In the genomic region with DNA sequence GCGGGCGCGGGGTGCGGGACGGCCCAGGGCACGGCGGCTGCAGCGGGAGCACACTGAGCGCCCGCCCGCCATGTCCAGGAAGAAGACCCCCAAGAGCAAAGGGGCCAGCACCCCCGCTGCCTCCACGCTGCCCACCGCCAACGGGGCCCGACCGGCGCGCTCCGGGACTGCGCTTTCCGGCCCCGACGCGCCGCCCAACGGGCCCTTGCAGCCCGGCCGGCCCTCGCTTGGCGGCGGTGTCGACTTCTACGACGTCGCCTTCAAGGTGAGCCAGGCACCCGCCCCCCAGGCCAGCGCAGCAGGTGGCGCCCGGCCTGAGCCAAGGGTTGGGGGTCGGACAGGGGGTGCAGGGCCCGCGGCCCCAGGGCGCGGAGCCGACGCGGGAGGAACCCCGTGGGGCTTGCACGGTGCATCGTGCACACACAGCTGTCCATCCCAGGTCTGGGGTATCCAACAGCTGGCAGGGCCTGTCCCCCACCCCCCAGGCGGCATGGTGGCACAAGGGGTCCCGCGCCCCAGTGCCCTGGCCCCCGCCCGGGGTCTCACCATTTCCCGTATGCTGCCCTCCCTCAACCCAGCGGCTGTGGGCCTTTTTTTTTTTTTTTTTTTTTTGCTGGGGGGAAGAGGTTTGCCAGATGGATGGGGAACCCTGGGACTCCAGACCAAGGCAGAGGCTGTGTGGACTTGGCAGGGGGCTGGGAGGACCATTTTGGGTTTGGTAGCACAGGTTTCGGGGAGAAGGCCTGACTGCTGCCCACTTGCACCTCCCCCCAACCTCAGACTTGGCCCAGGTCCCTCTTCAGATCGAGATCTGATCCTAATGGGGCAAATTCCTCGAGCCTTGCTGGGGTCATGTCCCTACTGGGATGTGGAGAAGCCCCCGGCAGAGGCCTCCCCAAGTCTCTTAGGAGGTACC, we compare ENCODE assay signal across 8 cellular contexts. TPM values are rescaled to one million over a fixed set of nuclear protein-coding genes. Genes with fewer than 3 reads are reported as not detected.
DNase-seq lines count a peak whose midpoint lies in the region; ATAC-seq lines count a peak whose summit lies in the region.

No MANE protein-coding gene starts in this region.

- ATAC-seq in GM19463 (IDR thresholded peaks at IDR 0.05; ENCODE audit: unreplicated experiment) = no peak

- no peak overlapping the region for H3K23ac ChIP-seq in trophoblast cell (ENCODE audit: low read length)

- CTCF ChIA-PET in activated CD4-positive, alpha-beta memory T cell treated with anti-CD3 and anti-CD28 coated beads for 36 hours (lab: Charles Lee) = no interaction called here
- CTCF ChIA-PET in activated CD4-positive, alpha-beta memory T cell treated with anti-CD3 and anti-CD28 coated beads, Interleukin-2, amount 10 ng/mL, durations not matched to agents 7 days and 5 days (lab: Charles Lee) = no interaction called here

- H3K4me3 ChIP-seq in endocrine pancreas (ENCODE audit: control insufficient read depth, insufficient read depth, low read length) = no peak overlapping the region
- H3K4me3 ChIP-seq in trophoblast cell (ENCODE audit: low read depth, low read length) = peak overlapping the region; percentile 47

- H3K18ac ChIP-seq in trophoblast cell (ENCODE audit: low read length) = no peak overlapping the region

- H3K36me3 ChIP-seq in endocrine pancreas (ENCODE audit: control insufficient read depth, insufficient read depth, low read length) = no peaks in the 10 kb centered on the region
- H3K36me3 ChIP-seq in trophoblast cell (ENCODE audit: control insufficient read depth in 1 of 2, insufficient read depth in 2 of 2, low read length in 2 of 2) = peaks cover 20 to 22% of the 10 kb centered on the region in 2 experiments

- peak overlapping the region; percentile 8 for H3K4me3 Mint-ChIP-seq in activated CD4-positive, alpha-beta memory T cell treated with anti-CD3 and anti-CD28 coated beads for 36 hours
- H3K4me3 Mint-ChIP-seq in activated CD4-positive, alpha-beta memory T cell treated with anti-CD3 and anti-CD28 coated beads, Interleukin-2, amount 10 ng/mL, durations not matched to agents 7 days and 5 days = no peak overlapping the region

- H4K91ac ChIP-seq in trophoblast cell (ENCODE audit: low read depth, low read length) = no peak overlapping the region

- no peaks in the 10 kb centered on the region for H3K9me3 ChIP-seq in endocrine pancreas (ENCODE audit: control insufficient read depth, low read length)
- H3K9me3 ChIP-seq in trophoblast cell (ENCODE audit: insufficient read depth, low read depth, low read length) = peaks cover 2% of the 10 kb centered on the region

- peak; percentile 40 for DNase-seq in activated CD4-positive, alpha-beta memory T cell treated with anti-CD3 and anti-CD28 coated beads for 36 hours
- DNase-seq in activated CD4-positive, alpha-beta memory T cell treated with anti-CD3 and anti-CD28 coated beads, Interleukin-2, amount 10 ng/mL, durations not matched to agents 7 days and 5 days = no peak
- DNase-seq in RPMI8226 (peak; percentile 73), trophoblast cell (peak in 1 of 2 donors; percentile 16), NCI-H1436 (lab: John Stamatoyannopoulos, UW) (no peak), NCI-H2029 (lab: John Stamatoyannopoulos, UW) (no peak)

- peaks cover 27% of the 10 kb centered on the region for H3K36me3 Mint-ChIP-seq in activated CD4-positive, alpha-beta memory T cell treated with anti-CD3 and anti-CD28 coated beads for 36 hours
- H3K36me3 Mint-ChIP-seq in activated CD4-positive, alpha-beta memory T cell treated with anti-CD3 and anti-CD28 coated beads, Interleukin-2, amount 10 ng/mL, durations not matched to agents 7 days and 5 days (ENCODE audit: low read depth) = peaks cover 18% of the 10 kb centered on the region

- peak overlapping the region; percentile 79 for H3K9ac ChIP-seq in endocrine pancreas (ENCODE audit: control insufficient read depth, insufficient read depth, low read length)
- no peak overlapping the region for H3K9ac ChIP-seq in trophoblast cell (ENCODE audit: low read length)

- no peaks in the 10 kb centered on the region for H3K4me1 ChIP-seq in endocrine pancreas (ENCODE audit: control insufficient read depth, insufficient read depth, low read length)
- peaks cover 34 to 40% of the 10 kb centered on the region in 2 experiments for H3K4me1 ChIP-seq in trophoblast cell (ENCODE audit: control insufficient read depth in 1 of 2, insufficient read depth in 2 of 2, low read length in 2 of 2)

- H2AFZ ChIP-seq in trophoblast cell (ENCODE audit: insufficient read depth, low read length, poor library complexity) = no peak overlapping the region

- H2AK5ac ChIP-seq in trophoblast cell (ENCODE audit: low read length) = no peak overlapping the region

- H3K4ac ChIP-seq in trophoblast cell (ENCODE audit: low read depth, low read length) = no peak overlapping the region

- intact Hi-C loops in activated CD4-positive, alpha-beta memory T cell treated with anti-CD3 and anti-CD28 coated beads for 36 hours (cut with micrococcal nuclease) = no loop called here

- H3K27me3 ChIP-seq in endocrine pancreas (ENCODE audit: control insufficient read depth, insufficient read depth, low read length) = no peaks in the 10 kb centered on the region
- H3K27me3 ChIP-seq in trophoblast cell (ENCODE audit: insufficient read depth, low read length) = no peaks in the 10 kb centered on the region

- H3K4me1 Mint-ChIP-seq in activated CD4-positive, alpha-beta memory T cell treated with anti-CD3 and anti-CD28 coated beads for 36 hours (ENCODE audit: low read depth) = peaks cover 27% of the 10 kb centered on the region
- peaks cover 35% of the 10 kb centered on the region for H3K4me1 Mint-ChIP-seq in activated CD4-positive, alpha-beta memory T cell treated with anti-CD3 and anti-CD28 coated beads, Interleukin-2, amount 10 ng/mL, durations not matched to agents 7 days and 5 days

- no peak overlapping the region for H2BK120ac ChIP-seq in trophoblast cell (ENCODE audit: insufficient read depth, low read length, poor library complexity)

- no CpG with 5 or more reads among the region's 62 CpGs for WGBS in trophoblast cell (ENCODE audit: extremely low coverage, insufficient coverage, insufficient read length)

- POLR2A ChIA-PET in activated CD4-positive, alpha-beta memory T cell treated with anti-CD3 and anti-CD28 coated beads for 36 hours (lab: Charles Lee) = no interaction called here
- POLR2A ChIA-PET in activated CD4-positive, alpha-beta memory T cell treated with anti-CD3 and anti-CD28 coated beads, Interleukin-2, amount 10 ng/mL, durations not matched to agents 7 days and 5 days (lab: Charles Lee) = interaction anchor here (1.7 kb wide), 1 partner anchor 184 kb away, joined by 4 read pairs; the partner anchor contains the start of gene RPS2

- no peak overlapping the region for H3K27ac ChIP-seq in trophoblast cell (ENCODE audit: low read depth, low read length)

- no peak overlapping the region for H2BK5ac ChIP-seq in trophoblast cell (ENCODE audit: low read depth, low read length, poor library complexity)

- no peaks in the 10 kb centered on the region for H3K9me3 Mint-ChIP-seq in activated CD4-positive, alpha-beta memory T cell treated with anti-CD3 and anti-CD28 coated beads for 36 hours
- H3K9me3 Mint-ChIP-seq in activated CD4-positive, alpha-beta memory T cell treated with anti-CD3 and anti-CD28 coated beads, Interleukin-2, amount 10 ng/mL, durations not matched to agents 7 days and 5 days = no peaks in the 10 kb centered on the region

- no peak overlapping the region for H4K12ac ChIP-seq in trophoblast cell (ENCODE audit: low read depth, low read length)

- no peak overlapping the region for H2BK12ac ChIP-seq in trophoblast cell (ENCODE audit: low read length)

- peak overlapping the region; percentile 73 for H3K4me2 ChIP-seq in trophoblast cell (ENCODE audit: low read length)

- H4K8ac ChIP-seq in trophoblast cell (ENCODE audit: low read depth, low read length) = peak overlapping the region; percentile 20

- H3K79me2 ChIP-seq in trophoblast cell (ENCODE audit: control insufficient read depth, insufficient read depth, low read length, poor library complexity) = peaks cover 10% of the 10 kb centered on the region

- peaks cover 6% of the 10 kb centered on the region for H3K79me1 ChIP-seq in trophoblast cell (ENCODE audit: low read length)

- peak overlapping the region; percentile 3 for H3K14ac ChIP-seq in trophoblast cell (ENCODE audit: low read length)

- H3K27ac Mint-ChIP-seq in activated CD4-positive, alpha-beta memory T cell treated with anti-CD3 and anti-CD28 coated beads for 36 hours = no peak overlapping the region
- H3K27ac Mint-ChIP-seq in activated CD4-positive, alpha-beta memory T cell treated with anti-CD3 and anti-CD28 coated beads, Interleukin-2, amount 10 ng/mL, durations not matched to agents 7 days and 5 days = no peak overlapping the region

- no peaks in the 10 kb centered on the region for H3K27me3 Mint-ChIP-seq in activated CD4-positive, alpha-beta memory T cell treated with anti-CD3 and anti-CD28 coated beads for 36 hours
- no peaks in the 10 kb centered on the region for H3K27me3 Mint-ChIP-seq in activated CD4-positive, alpha-beta memory T cell treated with anti-CD3 and anti-CD28 coated beads, Interleukin-2, amount 10 ng/mL, durations not matched to agents 7 days and 5 days

RNA-seq across cellular contexts. Expression of gene RAB26, which starts 0.5 kb away (rescaled TPM):
- under 1 TPM in 1 of 2 experiments, not detected in 1; 0.33 TPM for total RNA-seq in activated CD4-positive, alpha-beta memory T cell treated with anti-CD3 and anti-CD28 coated beads for 36 hours
- 1 to 10 TPM in 1 of 2 experiments, under 1 TPM in 1; 0.83 to 1.1 TPM for total RNA-seq in activated CD4-positive, alpha-beta memory T cell treated with anti-CD3 and anti-CD28 coated beads, Interleukin-2, amount 10 ng/mL, durations not matched to agents 7 days and 5 days
- 0.60 and 0.65 TPM in 2 replicates for polyA plus RNA-seq in trophoblast cell (2013)

RNA-seq across cellular contexts. Expression of gene TRAF7, which starts 6.6 kb away (rescaled TPM):
- total RNA-seq in activated CD4-positive, alpha-beta memory T cell treated with anti-CD3 and anti-CD28 coated beads for 36 hours = 10 to 100 TPM; 77.1 to 80.3 TPM
- 10 to 100 TPM; 57.3 to 60.3 TPM for total RNA-seq in activated CD4-positive, alpha-beta memory T cell treated with anti-CD3 and anti-CD28 coated beads, Interleukin-2, amount 10 ng/mL, durations not matched to agents 7 days and 5 days
- 109 and 111 TPM in 2 replicates for polyA plus RNA-seq in trophoblast cell (2013)

RNA-seq across cellular contexts. Expression of gene PKD1, which starts 13.3 kb away (rescaled TPM):
- 10 to 100 TPM; 56.7 to 59.4 TPM for total RNA-seq in activated CD4-positive, alpha-beta memory T cell treated with anti-CD3 and anti-CD28 coated beads for 36 hours
- total RNA-seq in activated CD4-positive, alpha-beta memory T cell treated with anti-CD3 and anti-CD28 coated beads, Interleukin-2, amount 10 ng/mL, durations not matched to agents 7 days and 5 days = 10 to 100 TPM; 60.5 to 69.6 TPM
- polyA plus RNA-seq in trophoblast cell (2013) = 23.3 and 23.8 TPM in 2 replicates

RNA-seq across cellular contexts. Expression of gene CASKIN1, which starts 47.4 kb away (rescaled TPM):
- total RNA-seq in activated CD4-positive, alpha-beta memory T cell treated with anti-CD3 and anti-CD28 coated beads for 36 hours = under 1 TPM; 0.36 to 0.83 TPM
- total RNA-seq in activated CD4-positive, alpha-beta memory T cell treated with anti-CD3 and anti-CD28 coated beads, Interleukin-2, amount 10 ng/mL, durations not matched to agents 7 days and 5 days = 1 to 10 TPM in 1 of 2 experiments, under 1 TPM in 1; 0.18 to 1.4 TPM
- polyA plus RNA-seq in trophoblast cell (2013) = 0.44 and 0.67 TPM in 2 replicates

RNA-seq across cellular contexts. Expression of gene MLST8, which starts 56.3 kb away (rescaled TPM):
- total RNA-seq in activated CD4-positive, alpha-beta memory T cell treated with anti-CD3 and anti-CD28 coated beads for 36 hours = 10 to 100 TPM; 49.7 to 50.4 TPM
- total RNA-seq in activated CD4-positive, alpha-beta memory T cell treated with anti-CD3 and anti-CD28 coated beads, Interleukin-2, amount 10 ng/mL, durations not matched to agents 7 days and 5 days = 10 to 100 TPM; 32.6 to 33.7 TPM
- 37.7 and 39.2 TPM in 2 replicates for polyA plus RNA-seq in trophoblast cell (2013)

Comparison
In these comparisons a context has a peak if more than half of its experiments do, and no peak if none do; other contexts are left out.
1. DNase-seq: peak in activated CD4-positive, alpha-beta memory T cell treated with anti-CD3 and anti-CD28 coated beads for 36 hours (single experiment) and RPMI8226 (single experiment); none in activated CD4-positive, alpha-beta memory T cell treated with anti-CD3 and anti-CD28 coated beads, Interleukin-2, amount 10 ng/mL, durations not matched to agents 7 days and 5 days (single experiment), NCI-H1436 (single experiment) and NCI-H2029 (single experiment).